Comparison of ENCODE assay signal across 8 cellular contexts in the genomic region with DNA sequence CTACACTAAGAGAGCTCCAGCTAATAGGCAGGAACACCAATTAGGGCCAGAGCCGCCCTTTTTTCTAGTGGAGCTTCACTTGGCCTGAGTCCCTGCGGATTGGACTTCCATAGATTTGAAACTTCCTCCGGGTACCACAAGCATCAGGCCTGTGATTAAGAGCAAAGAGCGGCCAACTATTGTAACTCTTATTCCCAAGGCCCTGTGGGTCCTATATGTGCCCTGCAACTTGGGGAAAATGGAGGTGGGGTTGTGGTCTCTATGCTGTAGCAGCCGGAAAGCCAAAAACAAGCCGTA. TPM values are rescaled to one million over a fixed set of nuclear protein-coding genes. Genes with fewer than 3 reads are reported as not detected.
DNase-seq lines count a peak whose midpoint lies in the region; ATAC-seq and TF ChIP-seq lines count a peak whose summit lies in the region.

TSS of gene NCBP2L (plus strand) at position 198 of the 297 bp plus-strand sequence. CDS start 16,488 bp downstream, outside the sequence.

- peaks cover 4% of the 10 kb centered on the region for H3K27me3 Mint-ChIP-seq in nephron (ENCODE audit: low read depth)

- no peaks in the 10 kb centered on the region for H3K36me3 ChIP-seq in KMS-11 (ENCODE audit: insufficient read depth)

- peak within 1 kb of the TSS; percentile 86 to 90 (median 86) for H3K4me3 Mint-ChIP-seq in nephron

- peaks cover 24% of the 10 kb centered on the region for H3K4me1 Mint-ChIP-seq in nephron

- no peak for ATAC-seq in HG03175 (IDR thresholded peaks at IDR 0.05; ENCODE audit: unreplicated experiment)

- H2AFZ ChIP-seq in KMS-11 (ENCODE audit: low read depth), result peak within 1 kb of the TSS; percentile 97

- H3K4me3 ChIP-seq in AG04450 (ENCODE audit: low read depth, low read length) (peak within 1 kb of the TSS; percentile 29), KMS-11 (IDR thresholded peaks at IDR 0.05; ENCODE audit: insufficient read depth, low read depth, low read length) (no peak within 1 kb of the TSS), coronary artery (peak within 1 kb of the TSS; percentile 69)

- peak within 1 kb of the TSS; percentile 100 for H3K4me2 ChIP-seq in KMS-11

- POLR2A ChIA-PET in AG04450 (lab: Yijun Ruan, JAX), result interaction anchor here (0.7 kb wide), 1 partner anchor 119 kb away, joined by 7 read pairs; no protein-coding TSS in a partner anchor

- no peaks in the 10 kb centered on the region for H3K9me3 ChIP-seq in AG04450 (ENCODE audit: control insufficient read depth, insufficient read depth, low read length)

- H4K20me1 ChIP-seq in KMS-11 (ENCODE audit: insufficient read depth), result no peaks in the 10 kb centered on the region

- H3K4me1 ChIP-seq in KMS-11 (ENCODE audit: low read depth, poor library complexity, severe bottlenecking), result peaks cover 5% of the 10 kb centered on the region

- H3K9ac ChIP-seq in KMS-11, result no peak within 1 kb of the TSS

- peak within 1 kb of the TSS; percentile 9 to 39 (median 22) for H3K27ac Mint-ChIP-seq in nephron

- H3K27ac ChIP-seq in AG04450 (ENCODE audit: low read depth, low read length) (no peak within 1 kb of the TSS), KMS-11 (no peak within 1 kb of the TSS), coronary artery (peak within 1 kb of the TSS; percentile 88 to 91)

- H3K9me3 Mint-ChIP-seq in nephron, result no peaks in the 10 kb centered on the region

- DNase-seq in AG04450 (ENCODE audit: low read depth, low spot score), result no peak
- DNase-seq in coronary artery (ENCODE audit: low spot score), result no peak
- DNase-seq in stimulated activated CD4-positive, alpha-beta T cell treated with anti-CD3 and anti-CD28 coated beads, Interleukin-15, amount 100 ng/mL, for 24 hours, result no peak
- no peak for DNase-seq in germinal center (ENCODE audit: low spot score)
- DNase-seq in activated effector memory CD4-positive, alpha-beta T cell treated with Interleukin-2 at 50 U/mL for 16 hours, result no peak

- CTCF ChIA-PET in AG04450 (lab: Charles Lee), result interaction anchor here (0.6 to 4.9 kb wide), 18 partner anchors 9 to 883 kb away, joined by 3 to 63 read pairs (median 5); partner anchors contain the start of gene MID2

- H3K36me3 Mint-ChIP-seq in nephron (ENCODE audit: low read depth), result no peaks in the 10 kb centered on the region

- H3K79me2 ChIP-seq in KMS-11 (ENCODE audit: insufficient read depth, low read depth), result no peaks in the 10 kb centered on the region

- H3K27me3 ChIP-seq in AG04450 (ENCODE audit: control insufficient read depth, insufficient read depth, low read length) (peaks cover 20% of the 10 kb centered on the region), KMS-11 (ENCODE audit: insufficient read depth, low read depth) (no peaks in the 10 kb centered on the region)

- TF ChIP-seq CTCF in AG04450 (IDR thresholded peaks at IDR 0.05; ENCODE audit: low read depth, low read length) (no peak), KMS-11 (conservative IDR thresholded peaks at IDR 0.05; ENCODE audit: low read depth, low read length) (peak; percentile 9; the same call in 1 of the 2 replicates), coronary artery (IDR thresholded peaks at IDR 0.05) (peak; percentile 8), nephron (IDR thresholded peaks at IDR 0.05; ENCODE audit: unreplicated experiment in 3 of 3) (no peak)

RNA-seq across cellular contexts. Expression of gene NCBP2L, which starts in this region (rescaled TPM):
- not detected in 2 replicates for polyA plus RNA-seq in AG04450 (2011; rRNA removed)
- polyA minus RNA-seq in AG04450 (2011; rRNA and poly(A)+ RNA removed), result not detected in 2 replicates

Comparison
In these comparisons a context has a peak if more than half of its experiments do, and no peak if none do; other contexts are left out.
1. H3K27ac ChIP-seq: peak in coronary artery (2 of 2); none in AG04450 (single experiment) and KMS-11 (single experiment).
2. CTCF ChIP-seq: peak in KMS-11 (single experiment) and coronary artery (single experiment); none in AG04450 (single experiment) and nephron (0 of 3).